In the genomic region with DNA sequence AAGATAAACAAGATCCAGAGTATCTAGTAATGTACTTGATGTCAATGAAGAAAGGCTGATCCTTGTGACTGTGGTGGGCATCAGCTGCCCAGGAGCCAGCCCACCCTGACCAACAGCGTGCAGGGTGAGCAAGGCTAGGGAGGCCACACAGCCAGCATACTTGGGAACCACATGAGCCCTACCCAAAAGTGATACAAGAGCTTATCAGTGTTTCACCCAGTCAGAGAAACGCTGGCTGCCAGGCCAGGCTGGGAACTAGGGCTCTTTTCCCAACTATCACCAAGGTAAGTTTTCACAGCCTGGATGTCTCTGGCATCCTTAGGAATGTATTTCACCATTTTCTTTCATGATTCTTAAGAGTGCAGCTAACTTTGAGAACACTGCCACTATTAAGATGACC, we compare ENCODE assay signal across 1 cellular context.
TF ChIP-seq lines count a peak whose summit lies in the region.

No MANE protein-coding gene starts in this region.

TF ChIP-seq in IMR-90, 13 proteins besides CTCF, POLR2A, EP300 and RAD21:
- TF ChIP-seq, protein P1, sequence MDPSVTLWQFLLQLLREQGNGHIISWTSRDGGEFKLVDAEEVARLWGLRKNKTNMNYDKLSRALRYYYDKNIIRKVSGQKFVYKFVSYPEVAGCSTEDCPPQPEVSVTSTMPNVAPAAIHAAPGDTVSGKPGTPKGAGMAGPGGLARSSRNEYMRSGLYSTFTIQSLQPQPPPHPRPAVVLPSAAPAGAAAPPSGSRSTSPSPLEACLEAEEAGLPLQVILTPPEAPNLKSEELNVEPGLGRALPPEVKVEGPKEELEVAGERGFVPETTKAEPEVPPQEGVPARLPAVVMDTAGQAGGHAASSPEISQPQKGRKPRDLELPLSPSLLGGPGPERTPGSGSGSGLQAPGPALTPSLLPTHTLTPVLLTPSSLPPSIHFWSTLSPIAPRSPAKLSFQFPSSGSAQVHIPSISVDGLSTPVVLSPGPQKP (IDR thresholded peaks at IDR 0.05; ENCODE audit: borderline replicate concordance, low read depth, low read length): no peak
- TF ChIP-seq CEBPB (IDR thresholded peaks at IDR 0.05; ENCODE audit: low read depth, low read length) (no peak), CHD1 (IDR thresholded peaks at IDR 0.05; ENCODE audit: low read depth, low read length) (no peak), MAZ (IDR thresholded peaks at IDR 0.05; ENCODE audit: borderline replicate concordance, low read depth, low read length) (no peak), BHLHE40 (IDR thresholded peaks at IDR 0.05; ENCODE audit: low read depth, low read length) (no peak), NFE2L2 (IDR thresholded peaks at IDR 0.05; ENCODE audit: low read depth, low read length) (no peak), MXI1 (IDR thresholded peaks at IDR 0.05; ENCODE audit: borderline replicate concordance, low read depth, low read length) (no peak), RCOR1 (IDR thresholded peaks at IDR 0.05; ENCODE audit: insufficient replicate concordance, low read length) (no peak), SMC3 (IDR thresholded peaks at IDR 0.05; ENCODE audit: low read depth, low read length) (no peak), MAFK (IDR thresholded peaks at IDR 0.05; ENCODE audit: low read depth, low read length) (no peak), FOS (IDR thresholded peaks at IDR 0.05; ENCODE audit: low read depth, low read length) (no peak), RFX5 (IDR thresholded peaks at IDR 0.05; ENCODE audit: low read depth, low read length) (no peak)
- TF ChIP-seq, protein P2, sequence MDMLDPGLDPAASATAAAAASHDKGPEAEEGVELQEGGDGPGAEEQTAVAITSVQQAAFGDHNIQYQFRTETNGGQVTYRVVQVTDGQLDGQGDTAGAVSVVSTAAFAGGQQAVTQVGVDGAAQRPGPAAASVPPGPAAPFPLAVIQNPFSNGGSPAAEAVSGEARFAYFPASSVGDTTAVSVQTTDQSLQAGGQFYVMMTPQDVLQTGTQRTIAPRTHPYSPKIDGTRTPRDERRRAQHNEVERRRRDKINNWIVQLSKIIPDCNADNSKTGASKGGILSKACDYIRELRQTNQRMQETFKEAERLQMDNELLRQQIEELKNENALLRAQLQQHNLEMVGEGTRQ (IDR thresholded peaks at IDR 0.05; ENCODE audit: low read depth, low read length): no peak
TF ChIP-seq in IMR-90: peak in this region for 0.
